9 cellular contexts compared by ENCODE assay signal in the genomic region with DNA sequence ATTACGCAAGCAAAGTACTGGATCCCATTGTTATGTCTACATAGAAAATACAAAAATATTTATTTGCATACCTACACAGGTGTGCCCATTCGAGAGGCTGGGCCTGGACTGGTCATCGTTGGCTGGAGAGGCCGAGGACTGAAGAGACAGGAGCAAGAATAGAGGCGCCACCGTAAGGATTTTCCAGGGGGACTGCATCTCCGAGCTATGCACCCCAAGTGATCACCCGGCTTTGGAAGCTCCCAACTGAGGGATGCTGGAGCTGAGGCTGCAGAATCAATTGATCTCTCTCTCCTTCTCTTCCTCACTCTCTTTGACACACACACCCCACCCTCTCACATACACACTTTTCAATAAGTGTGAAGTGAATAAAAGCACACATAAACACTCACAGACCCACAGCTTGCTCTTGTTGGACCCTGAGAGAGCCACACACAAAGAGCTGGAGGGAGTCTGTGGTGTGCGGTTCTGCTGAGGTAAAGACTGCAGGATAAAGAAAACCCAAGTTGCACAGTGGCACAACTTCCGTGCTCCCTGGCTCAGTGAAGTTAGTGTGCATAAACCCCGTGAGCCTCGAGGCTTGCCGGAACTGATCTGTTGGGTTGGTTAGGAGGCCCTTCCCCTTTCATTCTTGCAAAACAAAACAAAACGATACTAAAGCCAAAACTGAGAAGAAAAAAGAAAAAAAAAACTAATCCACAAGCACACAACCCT. TPM values are rescaled to one million over a fixed set of nuclear protein-coding genes. Genes with fewer than 3 reads are reported as not detected.
DNase-seq lines count a peak whose midpoint lies in the region; ATAC-seq and TF ChIP-seq lines count a peak whose summit lies in the region.
"Had no signal": no experiment of that assay in that cellular context is flagged by ENCODE, and none has a peak within 500 bp of the region (broad histone marks: within the 10 kb centered on the region; RNA-seq: fewer than 3 reads in every experiment).

A gene with protein sequence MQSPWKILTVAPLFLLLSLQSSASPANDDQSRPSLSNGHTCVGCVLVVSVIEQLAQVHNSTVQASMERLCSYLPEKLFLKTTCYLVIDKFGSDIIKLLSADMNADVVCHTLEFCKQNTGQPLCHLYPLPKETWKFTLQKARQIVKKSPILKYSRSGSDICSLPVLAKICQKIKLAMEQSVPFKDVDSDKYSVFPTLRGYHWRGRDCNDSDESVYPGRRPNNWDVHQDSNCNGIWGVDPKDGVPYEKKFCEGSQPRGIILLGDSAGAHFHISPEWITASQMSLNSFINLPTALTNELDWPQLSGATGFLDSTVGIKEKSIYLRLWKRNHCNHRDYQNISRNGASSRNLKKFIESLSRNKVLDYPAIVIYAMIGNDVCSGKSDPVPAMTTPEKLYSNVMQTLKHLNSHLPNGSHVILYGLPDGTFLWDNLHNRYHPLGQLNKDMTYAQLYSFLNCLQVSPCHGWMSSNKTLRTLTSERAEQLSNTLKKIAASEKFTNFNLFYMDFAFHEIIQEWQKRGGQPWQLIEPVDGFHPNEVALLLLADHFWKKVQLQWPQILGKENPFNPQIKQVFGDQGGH (minus strand): TSS at position 544 of the 714 bp plus-strand sequence. CDS start 346 bp downstream, at position 198.

- TF ChIP-seq CTCF in Caco-2 (IDR thresholded peaks at IDR 0.05; ENCODE audit: insufficient read depth in 1 of 2, low read depth in 1 of 2, low read length in 1 of 2, severe bottlenecking in 1 of 2, unreplicated experiment in 1 of 2): no peak

- H3K36me3 ChIP-seq in Caco-2 (ENCODE audit: control insufficient read depth, insufficient read depth, low read length): no peaks in the 10 kb centered on the region

- H3K4me3 ChIP-seq in Caco-2 (ENCODE audit: low read depth, low read length): no peak within 1 kb of the TSS
- H3K4me3 ChIP-seq: K562 had no signal

- H3K27me3 ChIP-seq in Caco-2 (replicated peaks; ENCODE audit: control insufficient read depth, insufficient read depth, low read length): no peaks in the 10 kb centered on the region

- H3K4me1 Mint-ChIP-seq in Caco-2 (ENCODE audit: low read depth, unreplicated experiment): no peaks in the 10 kb centered on the region

- no peaks in the 10 kb centered on the region for H3K27me3 Mint-ChIP-seq in Caco-2 (ENCODE audit: insufficient read depth, unreplicated experiment)

- no peaks in the 10 kb centered on the region for H3K9me3 ChIP-seq in Caco-2

- POLR2A ChIA-PET in Caco-2 (lab: Charles Lee): no interaction called here

- BruUV-seq in Caco-2 (replicated peaks; lab: Mats Ljungman, UMichigan): no TSS peak

- no peak within 1 kb of the TSS for H3K27ac Mint-ChIP-seq in Caco-2 (ENCODE audit: unreplicated experiment)

- CTCF ChIA-PET in Caco-2 (lab: Charles Lee): no interaction called here

- H3K4me1 ChIP-seq in Caco-2: no peaks in the 10 kb centered on the region

- H3K36me3 Mint-ChIP-seq in Caco-2 (ENCODE audit: insufficient read depth, unreplicated experiment): no peaks in the 10 kb centered on the region

- ATAC-seq in HG03175 (IDR thresholded peaks at IDR 0.05; ENCODE audit: unreplicated experiment): peak; percentile 91
- ATAC-seq: K562 had no signal

- H3K9me3 Mint-ChIP-seq in Caco-2 (ENCODE audit: unreplicated experiment): no peaks in the 10 kb centered on the region

- DNase-seq in GM19238 (ENCODE audit: insufficient read length, low spot score) (peak; percentile 35), NCI-H524 (lab: John Stamatoyannopoulos, UW) (no peak), Caco-2 (no peak), NCI-H345 (lab: John Stamatoyannopoulos, UW) (no peak)
- peak; percentile 45 for DNase-seq in activated CD4-positive, alpha-beta T cell treated with anti-CD3 and anti-CD28 coated beads for 1 hour
- DNase-seq in effector CD8-positive, alpha-beta T cell (lab: John Stamatoyannopoulos, UW): peak; percentile 54
- DNase-seq in stimulated activated CD4-positive, alpha-beta T cell treated with anti-CD3 and anti-CD28 coated beads, Interleukin-15, amount 100 ng/mL, for 1 hour (ENCODE audit: low read depth in 1 of 2, low spot score in 1 of 2): peak; percentile 32 to 44

- no peak within 1 kb of the TSS for H3K4me3 Mint-ChIP-seq in Caco-2 (ENCODE audit: unreplicated experiment)

- intact Hi-C loops in Caco-2 (cut with micrococcal nuclease; ENCODE audit: unreplicated experiment): no loop called here

RNA-seq across cellular contexts. Expression of the gene that starts here (rescaled TPM):
- total RNA-seq in Caco-2 (2022): not detected in 2 replicates
- total RNA-seq: K562 had no signal

Comparison
In these comparisons a context has a peak if more than half of its experiments do, and no peak if none do; other contexts are left out.
1. DNase-seq: peak in GM19238 (single experiment), activated CD4-positive, alpha-beta T cell treated with anti-CD3 and anti-CD28 coated beads for 1 hour (single experiment), effector CD8-positive, alpha-beta T cell (single experiment) and stimulated activated CD4-positive, alpha-beta T cell treated with anti-CD3 and anti-CD28 coated beads, Interleukin-15, amount 100 ng/mL, for 1 hour (2 of 2); none in NCI-H524 (0 of 2), Caco-2 (0 of 2) and NCI-H345 (single experiment).